11 cellular contexts compared by ENCODE assay signal in the genomic region with DNA sequence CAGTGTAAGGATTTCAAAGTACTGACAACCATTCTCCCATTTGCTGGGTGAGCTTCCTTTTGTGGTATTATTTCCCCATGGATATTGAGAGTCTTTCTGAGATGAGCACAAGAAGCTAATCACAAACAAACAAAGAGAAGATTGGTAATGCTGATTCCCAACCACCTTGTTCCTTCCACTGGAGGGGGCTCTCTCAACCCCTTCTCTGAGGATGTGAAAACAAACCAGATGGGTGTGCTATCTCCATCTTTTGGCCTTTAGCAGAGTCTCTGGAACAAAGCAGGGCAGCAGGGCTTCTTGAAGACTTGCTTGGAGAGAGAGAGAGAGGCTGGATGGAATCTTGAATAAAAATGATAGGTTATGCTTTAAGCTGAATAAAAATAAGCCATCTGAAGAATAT.
DNase-seq lines count a peak whose midpoint lies in the region; ATAC-seq and TF ChIP-seq lines count a peak whose summit lies in the region.
"Had no signal": no experiment of that assay in that cellular context is flagged by ENCODE, and none has a peak within 500 bp of the region (broad histone marks: within the 10 kb centered on the region; RNA-seq: fewer than 3 reads in every experiment).

No MANE protein-coding gene starts in this region.

- H3K4me3 Mint-ChIP-seq in neural progenitor cell, result no peak overlapping the region
- H3K4me3 Mint-ChIP-seq: activated B cell treated with CpG ODN at 0.5 μM for 24 hours, naive B cell had no signal

- H3K9me3 Mint-ChIP-seq in neural progenitor cell, result peaks cover 2% of the 10 kb centered on the region
- H3K9me3 Mint-ChIP-seq: activated B cell treated with CpG ODN at 0.5 μM for 24 hours, naive B cell had no signal

- H3K36me3 Mint-ChIP-seq in neural progenitor cell, result no peaks in the 10 kb centered on the region
- H3K36me3 Mint-ChIP-seq: naive B cell had no signal

- H3K27me3 ChIP-seq in brain microvascular endothelial cell (replicated peaks) (no peaks in the 10 kb centered on the region), neural progenitor cell (no peaks in the 10 kb centered on the region)
- H3K27me3 ChIP-seq: colonic mucosa had no signal

- H2AFZ ChIP-seq in neural progenitor cell (replicated peaks), result peak overlapping the region; percentile 59

- H3K36me3 ChIP-seq in brain microvascular endothelial cell (replicated peaks), result no peaks in the 10 kb centered on the region
- no peaks in the 10 kb centered on the region for H3K36me3 ChIP-seq in neural progenitor cell
- H3K36me3 ChIP-seq: colonic mucosa had no signal

- H4K20me1 ChIP-seq in neural progenitor cell (ENCODE audit: low read depth), result no peaks in the 10 kb centered on the region

- peaks cover 27% of the 10 kb centered on the region for H3K4me1 ChIP-seq in neural progenitor cell
- H3K4me1 ChIP-seq: colonic mucosa had no signal

- in situ Hi-C loops in brain microvascular endothelial cell (cut with HindIII; ENCODE audit: low pct_ligation_motif_present, low sequenced_read_pairs), result no loop called here

- peaks cover 6% of the 10 kb centered on the region for H3F3A ChIP-seq in neural progenitor cell (ENCODE audit: low read depth)

- H3K4me2 ChIP-seq in neural progenitor cell, result peak overlapping the region; percentile 21

- no peak overlapping the region for H3K9ac ChIP-seq in neural progenitor cell

- H3K79me2 ChIP-seq in neural progenitor cell (ENCODE audit: low read depth), result no peaks in the 10 kb centered on the region

- no peak for ATAC-seq in HG03175 (IDR thresholded peaks at IDR 0.05; ENCODE audit: unreplicated experiment)
- ATAC-seq in HG03457 (IDR thresholded peaks at IDR 0.05; ENCODE audit: unreplicated experiment), result no peak
- no peak for ATAC-seq in GM18870 (IDR thresholded peaks at IDR 0.05; ENCODE audit: unreplicated experiment)
- ATAC-seq in HG02798 (IDR thresholded peaks at IDR 0.05; ENCODE audit: poor library complexity, unreplicated experiment), result no peak

- peak; percentile 19 for DNase-seq in ELR (ENCODE audit: low read depth)
- DNase-seq in NAMALWA (ENCODE audit: low spot score), result peak; percentile 8
- no peak for DNase-seq in brain microvascular endothelial cell
- peak; percentile 84 for DNase-seq in neural progenitor cell (ENCODE audit: low spot score)
- DNase-seq: activated B cell treated with CpG ODN at 0.5 μM for 24 hours, colonic mucosa, naive B cell had no signal

- TF ChIP-seq CTCF in brain microvascular endothelial cell (IDR thresholded peaks at IDR 0.05; ENCODE audit: low read depth, low read length, missing control alignments) (peak; percentile 64), neural progenitor cell (IDR thresholded peaks at IDR 0.05) (peak; percentile 78)

- no peaks in the 10 kb centered on the region for H3K9me3 ChIP-seq in neural progenitor cell (ENCODE audit: low read depth)
- H3K9me3 ChIP-seq: colonic mucosa had no signal

- H3K4me1 Mint-ChIP-seq in neural progenitor cell, result peaks cover 19% of the 10 kb centered on the region
- H3K4me1 Mint-ChIP-seq: activated B cell treated with CpG ODN at 0.5 μM for 24 hours, naive B cell had no signal

- H3K27ac Mint-ChIP-seq in neural progenitor cell, result peak overlapping the region; percentile 32
- H3K27ac Mint-ChIP-seq: activated B cell treated with CpG ODN at 0.5 μM for 24 hours, naive B cell had no signal

- H3K27ac ChIP-seq in brain microvascular endothelial cell (no peak overlapping the region), neural progenitor cell (no peak overlapping the region)
- H3K27ac ChIP-seq: colonic mucosa had no signal

- H3K4me3 ChIP-seq in brain microvascular endothelial cell (ENCODE audit: low read depth, low read length), result no peak overlapping the region
- no peak overlapping the region for H3K4me3 ChIP-seq in neural progenitor cell
- H3K4me3 ChIP-seq: colonic mucosa had no signal

- H3K27me3 Mint-ChIP-seq in neural progenitor cell (ENCODE audit: insufficient read depth, low read depth), result no peaks in the 10 kb centered on the region
- H3K27me3 Mint-ChIP-seq: activated B cell treated with CpG ODN at 0.5 μM for 24 hours, naive B cell had no signal
